In the genomic region with DNA sequence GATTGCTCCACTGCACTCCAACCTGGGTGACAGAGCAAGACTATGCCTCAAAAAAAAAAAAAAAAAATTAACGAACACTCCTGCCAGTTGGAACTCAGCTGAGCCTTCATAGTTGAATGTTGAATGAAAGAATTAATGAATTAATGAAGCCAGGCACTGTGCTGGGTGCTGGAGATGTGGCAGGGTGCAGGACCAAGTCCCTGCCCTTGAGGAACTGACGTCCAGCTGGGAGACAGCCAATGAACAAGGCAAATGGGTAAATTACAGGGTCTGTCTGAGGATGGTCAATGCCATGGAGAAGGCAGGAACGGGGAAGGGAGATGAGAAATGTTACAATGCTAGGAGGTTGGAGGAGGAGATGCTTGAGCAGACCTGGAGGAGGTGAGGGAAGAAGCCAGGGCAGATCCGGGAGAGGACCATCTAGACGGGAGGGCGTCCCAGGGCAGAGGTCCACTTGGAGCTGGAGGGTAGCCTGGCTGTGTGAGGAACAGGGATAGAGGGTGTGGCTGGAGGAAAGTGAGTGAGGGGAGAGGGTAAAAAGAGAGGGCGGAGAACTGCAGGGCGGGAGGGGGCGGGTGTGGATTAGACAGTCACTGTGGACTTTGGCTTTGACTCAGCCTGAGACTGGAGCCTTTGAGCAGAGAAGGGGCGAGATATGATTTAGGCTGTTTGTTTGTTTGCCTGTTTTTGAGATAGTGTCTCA, we compare ENCODE assay signal across 3 cellular contexts.
TF ChIP-seq lines count a peak whose summit lies in the region.

No MANE protein-coding gene starts in this region.

TF ChIP-seq in SK-N-SH treated with all-trans-retinoic acid at 6 μM for 48 hours, 23 proteins besides CTCF, POLR2A, EP300 and RAD21:
- TF ChIP-seq, protein P1, sequence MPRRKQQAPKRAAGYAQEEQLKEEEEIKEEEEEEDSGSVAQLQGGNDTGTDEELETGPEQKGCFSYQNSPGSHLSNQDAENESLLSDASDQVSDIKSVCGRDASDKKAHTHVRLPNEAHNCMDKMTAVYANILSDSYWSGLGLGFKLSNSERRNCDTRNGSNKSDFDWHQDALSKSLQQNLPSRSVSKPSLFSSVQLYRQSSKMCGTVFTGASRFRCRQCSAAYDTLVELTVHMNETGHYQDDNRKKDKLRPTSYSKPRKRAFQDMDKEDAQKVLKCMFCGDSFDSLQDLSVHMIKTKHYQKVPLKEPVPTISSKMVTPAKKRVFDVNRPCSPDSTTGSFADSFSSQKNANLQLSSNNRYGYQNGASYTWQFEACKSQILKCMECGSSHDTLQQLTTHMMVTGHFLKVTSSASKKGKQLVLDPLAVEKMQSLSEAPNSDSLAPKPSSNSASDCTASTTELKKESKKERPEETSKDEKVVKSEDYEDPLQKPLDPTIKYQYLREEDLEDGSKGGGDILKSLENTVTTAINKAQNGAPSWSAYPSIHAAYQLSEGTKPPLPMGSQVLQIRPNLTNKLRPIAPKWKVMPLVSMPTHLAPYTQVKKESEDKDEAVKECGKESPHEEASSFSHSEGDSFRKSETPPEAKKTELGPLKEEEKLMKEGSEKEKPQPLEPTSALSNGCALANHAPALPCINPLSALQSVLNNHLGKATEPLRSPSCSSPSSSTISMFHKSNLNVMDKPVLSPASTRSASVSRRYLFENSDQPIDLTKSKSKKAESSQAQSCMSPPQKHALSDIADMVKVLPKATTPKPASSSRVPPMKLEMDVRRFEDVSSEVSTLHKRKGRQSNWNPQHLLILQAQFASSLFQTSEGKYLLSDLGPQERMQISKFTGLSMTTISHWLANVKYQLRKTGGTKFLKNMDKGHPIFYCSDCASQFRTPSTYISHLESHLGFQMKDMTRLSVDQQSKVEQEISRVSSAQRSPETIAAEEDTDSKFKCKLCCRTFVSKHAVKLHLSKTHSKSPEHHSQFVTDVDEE (CRISPR knock-in tag; IDR thresholded peaks at IDR 0.05): no peak
- TF ChIP-seq ZNF70 (CRISPR knock-in tag; IDR thresholded peaks at IDR 0.05) (no peak), CSDC2 (CRISPR knock-in tag; IDR thresholded peaks at IDR 0.05) (no peak), ZNF8 (CRISPR knock-in tag; IDR thresholded peaks at IDR 0.05) (no peak), BACH2 (CRISPR knock-in tag; IDR thresholded peaks at IDR 0.05; ENCODE audit: borderline replicate concordance) (no peak), RARB (CRISPR knock-in tag; IDR thresholded peaks at IDR 0.05) (no peak), TCF4 (CRISPR knock-in tag; IDR thresholded peaks at IDR 0.05; ENCODE audit: borderline replicate concordance) (no peak), TOX (CRISPR knock-in tag; IDR thresholded peaks at IDR 0.05; ENCODE audit: borderline replicate concordance) (no peak), GLIS3 (CRISPR knock-in tag; IDR thresholded peaks at IDR 0.05) (no peak), SNAI2 (CRISPR knock-in tag; IDR thresholded peaks at IDR 0.05) (no peak), ESRRG (CRISPR knock-in tag; IDR thresholded peaks at IDR 0.05) (no peak), ZFP3 (CRISPR knock-in tag; IDR thresholded peaks at IDR 0.05) (no peak), ZC3H10 (CRISPR knock-in tag; IDR thresholded peaks at IDR 0.05) (no peak), OSR1 (CRISPR knock-in tag; IDR thresholded peaks at IDR 0.05) (no peak)
- TF ChIP-seq, protein P2, sequence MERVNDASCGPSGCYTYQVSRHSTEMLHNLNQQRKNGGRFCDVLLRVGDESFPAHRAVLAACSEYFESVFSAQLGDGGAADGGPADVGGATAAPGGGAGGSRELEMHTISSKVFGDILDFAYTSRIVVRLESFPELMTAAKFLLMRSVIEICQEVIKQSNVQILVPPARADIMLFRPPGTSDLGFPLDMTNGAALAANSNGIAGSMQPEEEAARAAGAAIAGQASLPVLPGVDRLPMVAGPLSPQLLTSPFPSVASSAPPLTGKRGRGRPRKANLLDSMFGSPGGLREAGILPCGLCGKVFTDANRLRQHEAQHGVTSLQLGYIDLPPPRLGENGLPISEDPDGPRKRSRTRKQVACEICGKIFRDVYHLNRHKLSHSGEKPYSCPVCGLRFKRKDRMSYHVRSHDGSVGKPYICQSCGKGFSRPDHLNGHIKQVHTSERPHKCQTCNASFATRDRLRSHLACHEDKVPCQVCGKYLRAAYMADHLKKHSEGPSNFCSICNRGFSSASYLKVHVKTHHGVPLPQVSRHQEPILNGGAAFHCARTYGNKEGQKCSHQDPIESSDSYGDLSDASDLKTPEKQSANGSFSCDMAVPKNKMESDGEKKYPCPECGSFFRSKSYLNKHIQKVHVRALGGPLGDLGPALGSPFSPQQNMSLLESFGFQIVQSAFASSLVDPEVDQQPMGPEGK (CRISPR knock-in tag; IDR thresholded peaks at IDR 0.05; ENCODE audit: borderline replicate concordance): no peak

TF ChIP-seq in SK-N-SH, 30 proteins besides CTCF, POLR2A, EP300 and RAD21:
- TF ChIP-seq FOXM1 (IDR thresholded peaks at IDR 0.05; ENCODE audit: low read depth): no peak
- no peak for TF ChIP-seq GATA2 (CRISPR knock-in tag; IDR thresholded peaks at IDR 0.05)
- no peak for TF ChIP-seq EZH2phosphoT487 (IDR thresholded peaks at IDR 0.05; ENCODE audit: borderline replicate concordance, low read depth)
- TF ChIP-seq, protein P3, sequence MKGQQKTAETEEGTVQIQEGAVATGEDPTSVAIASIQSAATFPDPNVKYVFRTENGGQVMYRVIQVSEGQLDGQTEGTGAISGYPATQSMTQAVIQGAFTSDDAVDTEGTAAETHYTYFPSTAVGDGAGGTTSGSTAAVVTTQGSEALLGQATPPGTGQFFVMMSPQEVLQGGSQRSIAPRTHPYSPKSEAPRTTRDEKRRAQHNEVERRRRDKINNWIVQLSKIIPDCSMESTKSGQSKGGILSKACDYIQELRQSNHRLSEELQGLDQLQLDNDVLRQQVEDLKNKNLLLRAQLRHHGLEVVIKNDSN (IDR thresholded peaks at IDR 0.05; ENCODE audit: borderline replicate concordance, low read depth): no peak
- no peak for TF ChIP-seq MEF2A (IDR thresholded peaks at IDR 0.05; ENCODE audit: borderline replicate concordance, low read depth)
- TF ChIP-seq, protein P4, sequence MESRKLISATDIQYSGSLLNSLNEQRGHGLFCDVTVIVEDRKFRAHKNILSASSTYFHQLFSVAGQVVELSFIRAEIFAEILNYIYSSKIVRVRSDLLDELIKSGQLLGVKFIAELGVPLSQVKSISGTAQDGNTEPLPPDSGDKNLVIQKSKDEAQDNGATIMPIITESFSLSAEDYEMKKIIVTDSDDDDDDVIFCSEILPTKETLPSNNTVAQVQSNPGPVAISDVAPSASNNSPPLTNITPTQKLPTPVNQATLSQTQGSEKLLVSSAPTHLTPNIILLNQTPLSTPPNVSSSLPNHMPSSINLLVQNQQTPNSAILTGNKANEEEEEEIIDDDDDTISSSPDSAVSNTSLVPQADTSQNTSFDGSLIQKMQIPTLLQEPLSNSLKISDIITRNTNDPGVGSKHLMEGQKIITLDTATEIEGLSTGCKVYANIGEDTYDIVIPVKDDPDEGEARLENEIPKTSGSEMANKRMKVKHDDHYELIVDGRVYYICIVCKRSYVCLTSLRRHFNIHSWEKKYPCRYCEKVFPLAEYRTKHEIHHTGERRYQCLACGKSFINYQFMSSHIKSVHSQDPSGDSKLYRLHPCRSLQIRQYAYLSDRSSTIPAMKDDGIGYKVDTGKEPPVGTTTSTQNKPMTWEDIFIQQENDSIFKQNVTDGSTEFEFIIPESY (IDR thresholded peaks at IDR 0.05; ENCODE audit: borderline replicate concordance, low read depth): no peak
- no peak for TF ChIP-seq GABPA (IDR thresholded peaks at IDR 0.05; ENCODE audit: low read depth)
- TF ChIP-seq FOSL2 (IDR thresholded peaks at IDR 0.05; ENCODE audit: borderline replicate concordance, low read depth): no peak
- no peak for TF ChIP-seq TAF1 (IDR thresholded peaks at IDR 0.05; ENCODE audit: borderline replicate concordance, low read depth, low read length)
- TF ChIP-seq FOXJ3 (CRISPR knock-in tag; IDR thresholded peaks at IDR 0.05): no peak
- no peak for TF ChIP-seq NFIC (IDR thresholded peaks at IDR 0.05; ENCODE audit: borderline replicate concordance)
- TF ChIP-seq RFX5 (IDR thresholded peaks at IDR 0.05; ENCODE audit: low read length): no peak
- no peak for TF ChIP-seq SIN3A (IDR thresholded peaks at IDR 0.05; ENCODE audit: borderline replicate concordance, low read depth, low read length)
- TF ChIP-seq POLR2AphosphoS5 (IDR thresholded peaks at IDR 0.05; ENCODE audit: low read depth, low read length): no peak
- no peak for TF ChIP-seq NRF1 (IDR thresholded peaks at IDR 0.05; ENCODE audit: low read depth, low read length)
- TF ChIP-seq ELF1 (IDR thresholded peaks at IDR 0.05): no peak
- no peak for TF ChIP-seq RCOR1 (IDR thresholded peaks at IDR 0.05; ENCODE audit: low read length)
- TF ChIP-seq, protein P5, sequence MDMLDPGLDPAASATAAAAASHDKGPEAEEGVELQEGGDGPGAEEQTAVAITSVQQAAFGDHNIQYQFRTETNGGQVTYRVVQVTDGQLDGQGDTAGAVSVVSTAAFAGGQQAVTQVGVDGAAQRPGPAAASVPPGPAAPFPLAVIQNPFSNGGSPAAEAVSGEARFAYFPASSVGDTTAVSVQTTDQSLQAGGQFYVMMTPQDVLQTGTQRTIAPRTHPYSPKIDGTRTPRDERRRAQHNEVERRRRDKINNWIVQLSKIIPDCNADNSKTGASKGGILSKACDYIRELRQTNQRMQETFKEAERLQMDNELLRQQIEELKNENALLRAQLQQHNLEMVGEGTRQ (IDR thresholded peaks at IDR 0.05; ENCODE audit: borderline replicate concordance, low read depth, low read length): no peak

TF ChIP-seq in liver, 16 proteins besides CTCF, POLR2A, EP300 and RAD21:
- TF ChIP-seq YY1 (IDR thresholded peaks at IDR 0.05): no peak
- TF ChIP-seq HNF4G (IDR thresholded peaks at IDR 0.05): no peak
- no peak for TF ChIP-seq FOXA1 (IDR thresholded peaks at IDR 0.05)
- peak; percentile 51 to 55 for TF ChIP-seq HNF4A (conservative IDR thresholded peaks at IDR 0.05)
- TF ChIP-seq, protein P6, sequence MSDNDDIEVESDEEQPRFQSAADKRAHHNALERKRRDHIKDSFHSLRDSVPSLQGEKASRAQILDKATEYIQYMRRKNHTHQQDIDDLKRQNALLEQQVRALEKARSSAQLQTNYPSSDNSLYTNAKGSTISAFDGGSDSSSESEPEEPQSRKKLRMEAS (IDR thresholded peaks at IDR 0.05): no peak
- TF ChIP-seq RXRA (IDR thresholded peaks at IDR 0.05): peak in 1 of 2 donors; percentile 8
TF ChIP-seq in liver: peak in this region for 2.
